Comparison of ENCODE assay signal across 9 cellular contexts in genomic region chr7:82481499-82482097, GRCh38. TPM values are rescaled to one million over a fixed set of nuclear protein-coding genes. Genes with fewer than 3 reads are reported as not detected.
DNase-seq lines count a peak whose midpoint lies in the region; TF ChIP-seq lines count a peak whose summit lies in the region.
"Had no signal": no experiment of that assay in that cellular context is flagged by ENCODE, and none has a peak within 500 bp of the region (broad histone marks: within the 10 kb centered on the region; RNA-seq: fewer than 3 reads in every experiment).

No MANE protein-coding gene starts in this region.

- H3K4me3 Mint-ChIP-seq in endothelial cell (ENCODE audit: unreplicated experiment), result no peak overlapping the region
- H3K4me3 Mint-ChIP-seq in CD4-positive, alpha-beta memory T cell, result no peak overlapping the region

- no peaks in the 10 kb centered on the region for H3K36me3 Mint-ChIP-seq in endothelial cell (ENCODE audit: low read depth, unreplicated experiment)
- no peaks in the 10 kb centered on the region for H3K36me3 Mint-ChIP-seq in CD4-positive, alpha-beta memory T cell

- no peaks in the 10 kb centered on the region for H3K36me3 ChIP-seq in HEK293 (ENCODE audit: control insufficient read depth in 2 of 2, insufficient read depth in 1 of 2, low read length in 2 of 2)
- H3K36me3 ChIP-seq in CD4-positive, alpha-beta memory T cell (ENCODE audit: insufficient read depth, low read length), result no peaks in the 10 kb centered on the region
- H3K36me3 ChIP-seq: BLaER1 had no signal

- no peak overlapping the region for H3K27ac Mint-ChIP-seq in endothelial cell (ENCODE audit: unreplicated experiment)
- no peak overlapping the region for H3K27ac Mint-ChIP-seq in CD4-positive, alpha-beta memory T cell

- CTCF ChIA-PET in HEK293 (lab: Yijun Ruan, JAX), result interaction anchor here (0.5 to 2.2 kb wide), 25 partner anchors 8 to 1971 kb away, joined by 3 to 8 read pairs (median 4); no protein-coding TSS in a partner anchor
- CTCF ChIA-PET in CD4-positive, alpha-beta memory T cell (lab: Charles Lee; ENCODE audit: partially characterized antibody), result no interaction called here

- TF ChIP-seq CTCF in HEK293 (tag by site-specific recombination; IDR thresholded peaks at IDR 0.05) (no peak), endothelial cell (IDR thresholded peaks at IDR 0.05; ENCODE audit: unreplicated experiment) (peak; percentile 92)

- H3K27me3 ChIP-seq in CD4-positive, alpha-beta memory T cell (ENCODE audit: insufficient read depth, low read length), result no peaks in the 10 kb centered on the region
- H3K27me3 ChIP-seq: BLaER1 had no signal

- peaks cover 2% of the 10 kb centered on the region for H3K27me3 Mint-ChIP-seq in endothelial cell (ENCODE audit: unreplicated experiment)
- no peaks in the 10 kb centered on the region for H3K27me3 Mint-ChIP-seq in CD4-positive, alpha-beta memory T cell

- intact Hi-C loops in CD4-positive, alpha-beta memory T cell (cut with micrococcal nuclease), result no loop called here

- H3K27ac ChIP-seq in HEK293 (ENCODE audit: extremely low read depth, low read depth, low read length), result no peak overlapping the region
- no peak overlapping the region for H3K27ac ChIP-seq in CD4-positive, alpha-beta memory T cell (ENCODE audit: low read depth, low read length)
- H3K27ac ChIP-seq: BLaER1 had no signal

- peak; percentile 14 for DNase-seq in NCI-H187 treated with DMSO at 0.1 percent for 48 hours (lab: John Stamatoyannopoulos, UW)
- DNase-seq in NCI-H187 (lab: John Stamatoyannopoulos, UW), result no peak
- DNase-seq in NCI-H69 (lab: John Stamatoyannopoulos, UW), result peak; percentile 66
- no peak for DNase-seq in endothelial cell (ENCODE audit: low spot score)
- peak; percentile 61 for DNase-seq in pons (ENCODE audit: low spot score)
- no peak for DNase-seq in CD4-positive, alpha-beta memory T cell
- no peak for DNase-seq in activated CD4-positive, CD25-positive, alpha-beta regulatory T cell treated with anti-CD3 and anti-CD28 coated beads, Interleukin-2, amount 50 U/mL, for 72 hours

- POLR2A ChIA-PET in HEK293 (lab: Yijun Ruan, JAX), result no interaction called here
- POLR2A ChIA-PET in CD4-positive, alpha-beta memory T cell (lab: Charles Lee; ENCODE audit: partially characterized antibody), result no interaction called here

- H3K9me3 ChIP-seq in HEK293 (ENCODE audit: control insufficient read depth, insufficient read depth, low read depth, low read length), result no peaks in the 10 kb centered on the region
- no peaks in the 10 kb centered on the region for H3K9me3 ChIP-seq in CD4-positive, alpha-beta memory T cell (ENCODE audit: control insufficient read depth in 1 of 2, low read length in 2 of 2)
- H3K9me3 ChIP-seq: BLaER1 had no signal

- H3K4me3 ChIP-seq in HEK293 (ENCODE audit: low read depth, low read length), result no peak overlapping the region
- no peak overlapping the region for H3K4me3 ChIP-seq in CD4-positive, alpha-beta memory T cell (ENCODE audit: low read length in 2 of 2)
- H3K4me3 ChIP-seq: BLaER1 had no signal

- no peaks in the 10 kb centered on the region for H3K9me3 Mint-ChIP-seq in endothelial cell (ENCODE audit: unreplicated experiment)
- peaks cover 0 to 6% (median under 1%) of the 10 kb centered on the region in 8 donors for H3K9me3 Mint-ChIP-seq in CD4-positive, alpha-beta memory T cell

- peaks cover 13% of the 10 kb centered on the region; the same call in 1 of the 2 replicates for H3K4me1 ChIP-seq in HEK293 (ENCODE audit: control insufficient read depth, insufficient read depth, low read length)
- no peaks in the 10 kb centered on the region for H3K4me1 ChIP-seq in CD4-positive, alpha-beta memory T cell (ENCODE audit: insufficient read depth, low read length)
- H3K4me1 ChIP-seq: BLaER1 had no signal

- H3K4me1 Mint-ChIP-seq in endothelial cell (ENCODE audit: unreplicated experiment), result no peaks in the 10 kb centered on the region
- no peaks in the 10 kb centered on the region for H3K4me1 Mint-ChIP-seq in CD4-positive, alpha-beta memory T cell

TF ChIP-seq in HEK293, 187 proteins besides CTCF, POLR2A, EP300 and RAD21:
- TF ChIP-seq KLF17 (tag by site-specific recombination; IDR thresholded peaks at IDR 0.05) (no peak), ZNF707 (tag by site-specific recombination; IDR thresholded peaks at IDR 0.05) (no peak), ZNF654 (tag by site-specific recombination; IDR thresholded peaks at IDR 0.05; ENCODE audit: low read depth) (peak; percentile 43)
TF ChIP-seq in HEK293: peak in this region for 1.

RNA-seq across cellular contexts. Expression of gene CACNA2D1, which starts 38.0 kb away (rescaled TPM):
- total RNA-seq in endothelial cell (ENCODE audit: unreplicated experiment), result 20.7 TPM
- not detected for total RNA-seq in CD4-positive, alpha-beta memory T cell
- not detected for polyA plus RNA-seq in CD4-positive, alpha-beta memory T cell

Comparison
In these comparisons a context has a peak if more than half of its experiments do, and no peak if none do; other contexts are left out.
1. DNase-seq: peak in NCI-H187 treated with DMSO at 0.1 percent for 48 hours (single experiment), NCI-H69 (single experiment) and pons (single experiment); none in NCI-H187 (0 of 2), endothelial cell (single experiment), CD4-positive, alpha-beta memory T cell (0 of 5) and activated CD4-positive, CD25-positive, alpha-beta regulatory T cell treated with anti-CD3 and anti-CD28 coated beads, Interleukin-2, amount 50 U/mL, for 72 hours (single experiment).
2. RNA of gene CACNA2D1, which starts 38.0 kb away (total RNA-seq): 20.7 TPM in endothelial cell (single experiment); not detected in CD4-positive, alpha-beta memory T cell; every median in the first group is over 10 times any median in the second.